10 cellular contexts compared by ENCODE assay signal in the genomic region with DNA sequence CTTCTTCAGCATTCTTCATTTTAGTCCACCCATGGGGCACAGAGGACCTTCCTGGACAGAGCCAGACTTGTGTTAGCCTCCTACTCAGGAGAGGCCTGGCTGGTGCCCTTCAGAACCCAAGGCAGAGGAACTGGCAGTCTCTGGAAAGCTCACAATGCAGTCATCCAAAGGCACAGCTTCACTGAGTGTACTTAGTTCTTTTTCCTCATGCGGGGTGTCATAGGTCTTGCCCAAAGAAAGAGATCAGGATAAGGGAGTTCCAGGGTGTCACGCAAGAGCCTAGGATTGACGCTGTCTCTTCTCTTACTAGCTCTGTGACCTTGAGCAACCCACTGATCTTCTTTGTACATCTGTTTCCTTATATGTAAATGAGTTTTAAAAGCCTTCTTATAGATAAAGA. TPM values are rescaled to one million over a fixed set of nuclear protein-coding genes. Genes with fewer than 3 reads are reported as not detected.
DNase-seq lines count a peak whose midpoint lies in the region; ATAC-seq and TF ChIP-seq lines count a peak whose summit lies in the region.
"Had no signal": no experiment of that assay in that cellular context is flagged by ENCODE, and none has a peak within 500 bp of the region (broad histone marks: within the 10 kb centered on the region; RNA-seq: fewer than 3 reads in every experiment).

No MANE protein-coding gene starts in this region.

- H3K36me3 ChIP-seq in iPS-18a (ENCODE audit: control insufficient read depth, low read depth, low read length) (no peaks in the 10 kb centered on the region), stomach (no peaks in the 10 kb centered on the region)

- no peak for TF ChIP-seq CTCF in stomach (IDR thresholded peaks at IDR 0.05)

- no peaks in the 10 kb centered on the region for H3K27me3 Mint-ChIP-seq in activated CD4-positive, alpha-beta memory T cell treated with anti-CD3 and anti-CD28 coated beads, Interleukin-2, amount 10 ng/mL, durations not matched to agents 7 days and 5 days

- no peak for TF ChIP-seq EP300 in stomach (IDR thresholded peaks at IDR 0.05)

- TF ChIP-seq POLR2A in stomach (IDR thresholded peaks at IDR 0.05) = no peak

- H3K9me3 Mint-ChIP-seq in activated CD4-positive, alpha-beta memory T cell treated with anti-CD3 and anti-CD28 coated beads, Interleukin-2, amount 10 ng/mL, durations not matched to agents 7 days and 5 days = peaks cover 13% of the 10 kb centered on the region

- ATAC-seq in HG02852 (IDR thresholded peaks at IDR 0.05; ENCODE audit: unreplicated experiment) = peak; percentile 19

- H3K27me3 ChIP-seq in iPS-18a (ENCODE audit: control insufficient read depth, insufficient read depth, low read length) (no peaks in the 10 kb centered on the region), stomach (no peaks in the 10 kb centered on the region)

- no peak overlapping the region for H3K9ac ChIP-seq in iPS-18a (ENCODE audit: low read length)

- peaks cover 4% of the 10 kb centered on the region for H3K36me3 Mint-ChIP-seq in activated CD4-positive, alpha-beta memory T cell treated with anti-CD3 and anti-CD28 coated beads, Interleukin-2, amount 10 ng/mL, durations not matched to agents 7 days and 5 days (ENCODE audit: low read depth)

- H3K27ac ChIP-seq in iPS-18a (ENCODE audit: low read length) = peak overlapping the region; percentile 49
- H3K27ac ChIP-seq in stomach = peak overlapping the region in 4 of 5 donors; percentile 75 to 84 (median 79)

- H3K27ac Mint-ChIP-seq in activated CD4-positive, alpha-beta memory T cell treated with anti-CD3 and anti-CD28 coated beads, Interleukin-2, amount 10 ng/mL, durations not matched to agents 7 days and 5 days = peak overlapping the region; percentile 9

- intact Hi-C loops in stomach (cut with DNase I; ENCODE audit: low total_unique reads) = no loop called here

- H3K4me1 ChIP-seq in iPS-18a (ENCODE audit: control insufficient read depth, low read depth, low read length) = peaks cover 27% of the 10 kb centered on the region
- peaks cover 6 to 32% (median 16%) of the 10 kb centered on the region in 4 donors for H3K4me1 ChIP-seq in stomach

- POLR2A ChIA-PET in activated CD4-positive, alpha-beta memory T cell treated with anti-CD3 and anti-CD28 coated beads, Interleukin-2, amount 10 ng/mL, durations not matched to agents 7 days and 5 days (lab: Charles Lee) = interaction anchor here (1.1 kb wide), 1 partner anchor 59 kb away, joined by 3 read pairs; the partner anchor contains the start of gene CD200

- peaks cover 28% of the 10 kb centered on the region for H3K4me1 Mint-ChIP-seq in activated CD4-positive, alpha-beta memory T cell treated with anti-CD3 and anti-CD28 coated beads, Interleukin-2, amount 10 ng/mL, durations not matched to agents 7 days and 5 days

- H3K4me3 ChIP-seq in iPS-18a (ENCODE audit: low read length) (no peak overlapping the region), stomach (no peak overlapping the region)

- 80 to 93% (median 91%) methylated on average over 3 of the region's 3 CpGs for WGBS in stomach, 5 donors

- H3K4me3 Mint-ChIP-seq in activated CD4-positive, alpha-beta memory T cell treated with anti-CD3 and anti-CD28 coated beads, Interleukin-2, amount 10 ng/mL, durations not matched to agents 7 days and 5 days = no peak overlapping the region

- H3K9me3 ChIP-seq in iPS-18a (ENCODE audit: control insufficient read depth, low read depth, low read length) (peaks cover 12% of the 10 kb centered on the region), stomach (no peaks in the 10 kb centered on the region)

- CTCF ChIA-PET in activated CD4-positive, alpha-beta memory T cell treated with anti-CD3 and anti-CD28 coated beads, Interleukin-2, amount 10 ng/mL, durations not matched to agents 7 days and 5 days (lab: Charles Lee) = no interaction called here

- DNase-seq in activated CD4-positive, alpha-beta memory T cell treated with anti-CD3 and anti-CD28 coated beads, Interleukin-2, amount 10 ng/mL, durations not matched to agents 7 days and 5 days = no peak
- DNase-seq in stomach (no peak), iPS-NIHi7 (ENCODE audit: extremely low spot score) (no peak), COLO829 (ENCODE audit: low spot score) (no peak), SIG-M5 treated with dmso at 0.1 percent for 504 hours (lab: John Stamatoyannopoulos, UW; ENCODE audit: unreplicated experiment) (no peak)
- DNase-seq: activated CD4-positive, alpha-beta T cell treated with anti-CD3 and anti-CD28 coated beads for 1 hour; erythroblast; NCI-H446 had no signal

RNA-seq across cellular contexts. Expression of gene CD200, which starts 58.7 kb away (rescaled TPM):
- 1 to 10 TPM; 9.1 to 9.2 TPM for total RNA-seq in activated CD4-positive, alpha-beta memory T cell treated with anti-CD3 and anti-CD28 coated beads, Interleukin-2, amount 10 ng/mL, durations not matched to agents 7 days and 5 days
- 10 to 100 TPM in 2 of 5 donors, 1 to 10 TPM in 3; 3.2 to 50.0 (median 9.0) TPM for total RNA-seq in stomach
- 1 to 10 TPM; 2.2 to 4.2 (median 2.7) TPM for polyA plus RNA-seq in stomach
